Comparison of ENCODE assay signal across 8 cellular contexts in the genomic region with DNA sequence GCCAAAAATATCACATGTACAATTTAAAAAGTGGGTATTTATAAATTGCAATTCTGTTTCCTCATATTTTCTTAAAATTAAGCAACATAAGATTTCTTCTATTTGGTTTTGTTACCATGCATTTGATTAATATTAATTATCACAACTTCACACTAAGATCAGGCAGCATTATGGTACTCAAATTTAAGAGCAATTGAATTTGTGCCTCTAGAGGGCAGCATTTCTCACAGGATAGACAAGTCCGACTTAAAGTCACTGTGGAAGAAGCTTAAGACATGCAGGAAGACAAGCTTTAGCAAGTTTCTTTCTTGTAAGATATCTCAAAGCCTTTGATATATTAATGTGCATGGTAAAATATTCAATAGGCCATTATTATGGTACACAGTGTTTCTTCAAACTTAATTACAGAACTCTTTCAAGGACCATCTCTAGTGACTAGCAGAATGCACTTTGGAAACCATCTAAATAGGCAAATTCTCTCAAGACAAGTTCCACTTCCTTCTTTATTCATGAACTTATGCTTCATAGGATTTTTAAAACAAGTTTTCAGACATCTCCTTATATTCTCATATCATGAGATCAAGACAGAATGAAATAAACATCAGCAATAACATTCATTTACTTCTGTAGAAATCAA. TPM values are rescaled to one million over a fixed set of nuclear protein-coding genes. Genes with fewer than 3 reads are reported as not detected.
DNase-seq lines count a peak whose midpoint lies in the region; ATAC-seq, FAIRE-seq and TF ChIP-seq lines count a peak whose summit lies in the region.

No MANE protein-coding gene starts in this region.

- ATAC-seq in GM19397 (IDR thresholded peaks at IDR 0.05; ENCODE audit: unreplicated experiment): peak; percentile 55
- ATAC-seq in HG03565 (IDR thresholded peaks at IDR 0.05; ENCODE audit: unreplicated experiment): peak; percentile 57
- ATAC-seq in foreskin keratinocyte: peak; percentile 56
- peak; percentile 70 to 90 (median 88) for ATAC-seq in pancreas

- 1 to 3% methylated on average over 1 of the region's 1 CpG for WGBS in pancreas, 2 donors

- H3K9me3 ChIP-seq in pancreas (no peaks in the 10 kb centered on the region), MG63 (no peaks in the 10 kb centered on the region)

- H3K4me1 ChIP-seq in foreskin keratinocyte (peaks cover 5% of the 10 kb centered on the region), pancreas (peaks cover 0 to 5% (median 0%) of the 10 kb centered on the region in 3 donors)

- intact Hi-C loops in pancreas (cut with DNase I): no loop called here

- H3K27me3 ChIP-seq in foreskin keratinocyte: no peaks in the 10 kb centered on the region
- no peaks in the 10 kb centered on the region for H3K27me3 ChIP-seq in pancreas
- H3K27me3 ChIP-seq in MG63: 0 out of 2 replicates have a peak, but pooled peaks cover 3% of the 10 kb centered on the region

- H3K36me3 ChIP-seq in pancreas: no peaks in the 10 kb centered on the region
- no peaks in the 10 kb centered on the region for H3K36me3 ChIP-seq in MG63

- peak; percentile 98 for FAIRE-seq in pancreas (lab: Jason Lieb, UNC)

- TF ChIP-seq CTCF in foreskin keratinocyte (conservative IDR thresholded peaks at IDR 0.05) (peak; percentile 93), pancreas (IDR thresholded peaks at IDR 0.05) (peak; percentile 61 to 79 (median 68))

- H3K4me3 ChIP-seq in pancreas (no peak overlapping the region), MG63 (no peak overlapping the region)

- H3K27ac ChIP-seq in foreskin keratinocyte (no peak overlapping the region), pancreas (no peak overlapping the region)

- DNase-seq in DMS 273 treated with DMSO at 0.1 percent for 48 hours (lab: John Stamatoyannopoulos, UW): peak; percentile 23
- DNase-seq in NOMO-1 (lab: John Stamatoyannopoulos, UW; ENCODE audit: unreplicated experiment in 2 of 2): peak; percentile 11 to 73
- DNase-seq in activated T-helper 1 cell treated with Interleukin-2 at 50 U/mL for 16 hours (ENCODE audit: low read depth): peak; percentile 9
- DNase-seq in foreskin keratinocyte: peak; percentile 37 to 76
- DNase-seq in pancreas: peak in 3 of 6 donors; percentile 26 to 62 (median 51)
- no peak for DNase-seq in MG63

RNA-seq across cellular contexts. Expression of a gene that starts 35.0 kb away (rescaled TPM):
- total RNA-seq in foreskin keratinocyte: 39.3 and 41.0 TPM in 2 replicates
- polyA plus RNA-seq in foreskin keratinocyte: 6.6 and 7.2 TPM in 2 replicates
- total RNA-seq in pancreas: 10 to 100 TPM; 11.8 to 30.1 (median 20.5) TPM
- polyA plus RNA-seq in pancreas: 10 to 100 TPM; 10.1 to 18.1 TPM
- total RNA-seq in MG63 (2014; rRNA removed; shearing (Covaris generic); ENCODE audit: low replicate concordance): 17.8 and 34.4 TPM in 2 replicates
